24 cellular contexts compared by ENCODE assay signal in the genomic region with DNA sequence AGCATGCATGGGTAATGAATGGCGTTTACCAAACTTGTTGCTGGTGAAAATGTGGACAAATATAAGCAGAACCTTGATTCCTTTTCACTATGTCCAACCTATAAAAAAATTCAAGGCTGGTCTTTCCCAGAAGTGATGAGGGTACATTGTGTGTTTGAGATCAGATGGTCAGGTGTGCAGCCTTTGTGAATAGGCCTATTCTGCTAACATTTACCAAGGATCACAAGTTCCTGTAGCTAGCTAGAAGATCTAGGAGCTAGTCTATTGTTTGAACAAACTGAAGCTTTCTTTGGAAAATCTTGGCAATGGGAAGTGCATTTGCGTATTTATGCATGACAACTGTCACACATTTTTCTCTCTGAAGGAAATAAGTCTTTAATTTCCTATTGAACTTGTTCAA.
DNase-seq lines count a peak whose midpoint lies in the region; ATAC-seq and TF ChIP-seq lines count a peak whose summit lies in the region.
"Had no signal": no experiment of that assay in that cellular context is flagged by ENCODE, and none has a peak within 500 bp of the region (broad histone marks: within the 10 kb centered on the region; RNA-seq: fewer than 3 reads in every experiment).

No MANE protein-coding gene starts in this region.

- no peak overlapping the region for H3K4me2 ChIP-seq in neural cell (ENCODE audit: low read length)
- H3K4me2 ChIP-seq: A549, BLaER1 had no signal

- H3K9me3 ChIP-seq in A673 (ENCODE audit: low read depth, low read length, poor library complexity, severe bottlenecking) (no peaks in the 10 kb centered on the region), neural cell (ENCODE audit: low read length) (no peaks in the 10 kb centered on the region)
- H3K9me3 ChIP-seq: A549, BE2C, BLaER1 had no signal

- H3K9ac ChIP-seq in neural cell (ENCODE audit: low read length), result no peak overlapping the region
- H3K9ac ChIP-seq: BLaER1 had no signal

- no peaks in the 10 kb centered on the region for H4K20me1 ChIP-seq in neural cell (ENCODE audit: insufficient read depth)
- H4K20me1 ChIP-seq: BLaER1 had no signal

- TF ChIP-seq RAD21 in neural cell (conservative IDR thresholded peaks at IDR 0.05), result no peak

- BruUV-seq in A673 (replicated peaks; lab: Mats Ljungman, UMichigan), result no TSS peak

- ATAC-seq in activated CD4-positive, CD25-positive, alpha-beta regulatory T cell treated with anti-CD3 and anti-CD28 coated beads, Interleukin-2, amount 50 U/mL, for 24 hours, result no peak
- ATAC-seq: A549, GM12878 had no signal

- no peaks in the 10 kb centered on the region for H3F3A ChIP-seq in neural cell (ENCODE audit: insufficient read depth, low read length, poor library complexity, severe bottlenecking)

- H3K27me3 ChIP-seq in A673 (replicated peaks; ENCODE audit: insufficient read depth, low read depth, low read length, poor library complexity) (no peaks in the 10 kb centered on the region), neural cell (ENCODE audit: insufficient read depth, low read depth, low read length) (no peaks in the 10 kb centered on the region)
- H3K27me3 ChIP-seq: BLaER1 had no signal

- TF ChIP-seq CTCF in A673 (conservative IDR thresholded peaks at IDR 0.05; ENCODE audit: low read depth, low read length) (no peak), neural cell (IDR thresholded peaks at IDR 0.05; ENCODE audit: poor library complexity, severe bottlenecking) (no peak)

- intact Hi-C loops in A673 (cut with micrococcal nuclease; ENCODE audit: unreplicated experiment), result no loop called here

- CTCF ChIA-PET in A673 (lab: Charles Lee), result interaction anchor here (0.7 kb wide), 1 partner anchor 173 kb away, joined by 5 read pairs; no protein-coding TSS in a partner anchor

- H3K4me1 ChIP-seq in A673 (ENCODE audit: insufficient read depth, low read length, poor library complexity, severe bottlenecking), result peaks cover 13% of the 10 kb centered on the region
- H3K4me1 ChIP-seq: A549, BE2C, BLaER1 had no signal

- no peak overlapping the region for H3K27ac ChIP-seq in A673 (ENCODE audit: low read depth, low read length, poor library complexity, severe bottlenecking)
- H3K27ac ChIP-seq in neural cell (ENCODE audit: low read length), result no peak overlapping the region
- H3K27ac ChIP-seq: 22Rv1, A549, BLaER1 had no signal

- H3K9me2 ChIP-seq in neural cell (ENCODE audit: insufficient read depth, low read length), result no peaks in the 10 kb centered on the region

- H3K4me3 ChIP-seq in A673 (ENCODE audit: low read depth, low read length, poor library complexity, severe bottlenecking) (no peak overlapping the region), neural cell (ENCODE audit: low read length) (no peak overlapping the region)
- H3K4me3 ChIP-seq: A549, BLaER1, GM12878 had no signal

- no peaks in the 10 kb centered on the region for H3K36me3 ChIP-seq in A673 (ENCODE audit: insufficient read depth, low read length, poor library complexity, severe bottlenecking)
- H3K36me3 ChIP-seq in neural cell (ENCODE audit: insufficient read depth, low read length), result no peaks in the 10 kb centered on the region
- H3K36me3 ChIP-seq: BE2C, BLaER1 had no signal

- POLR2A ChIA-PET in A673 (lab: Charles Lee; ENCODE audit: low non-redundant PET), result no interaction called here

- no peaks in the 10 kb centered on the region for H3K79me2 ChIP-seq in neural cell (replicated peaks; ENCODE audit: insufficient read depth, low read length)

- DNase-seq in NCI-H146 (lab: John Stamatoyannopoulos, UW), result peak; percentile 8
- no peak for DNase-seq in NCI-H146 treated with DMSO at 0.1 percent for 48 hours (lab: John Stamatoyannopoulos, UW; ENCODE audit: unreplicated experiment)
- DNase-seq in A673 (ENCODE audit: low spot score), result peak; percentile 49
- no peak for DNase-seq in T-helper 9 cell
- DNase-seq: ACHN; BE2C; C1 segment of cervical spinal cord; CD4-positive, alpha-beta memory T cell; CD4-positive, CD25-positive, alpha-beta regulatory T cell; CD8-positive, alpha-beta memory T cell; COR-L47; DMS 273 treated with DMSO at 0.1 percent for 48 hours; DMS153; DMS53; DMS79; DND-41; EL; GDM1 had no signal

- no peak overlapping the region for H2AFZ ChIP-seq in neural cell (ENCODE audit: low read depth, low read length)

- TF ChIP-seq EP300 in neural cell (conservative IDR thresholded peaks at IDR 0.05; ENCODE audit: poor library complexity, severe bottlenecking), result peak; percentile 49

TF ChIP-seq in neural cell, 6 proteins besides CTCF, POLR2A, EP300 and RAD21:
- TF ChIP-seq POLR2AphosphoS5 (IDR thresholded peaks at IDR 0.05), result no peak
- TF ChIP-seq, protein P1, sequence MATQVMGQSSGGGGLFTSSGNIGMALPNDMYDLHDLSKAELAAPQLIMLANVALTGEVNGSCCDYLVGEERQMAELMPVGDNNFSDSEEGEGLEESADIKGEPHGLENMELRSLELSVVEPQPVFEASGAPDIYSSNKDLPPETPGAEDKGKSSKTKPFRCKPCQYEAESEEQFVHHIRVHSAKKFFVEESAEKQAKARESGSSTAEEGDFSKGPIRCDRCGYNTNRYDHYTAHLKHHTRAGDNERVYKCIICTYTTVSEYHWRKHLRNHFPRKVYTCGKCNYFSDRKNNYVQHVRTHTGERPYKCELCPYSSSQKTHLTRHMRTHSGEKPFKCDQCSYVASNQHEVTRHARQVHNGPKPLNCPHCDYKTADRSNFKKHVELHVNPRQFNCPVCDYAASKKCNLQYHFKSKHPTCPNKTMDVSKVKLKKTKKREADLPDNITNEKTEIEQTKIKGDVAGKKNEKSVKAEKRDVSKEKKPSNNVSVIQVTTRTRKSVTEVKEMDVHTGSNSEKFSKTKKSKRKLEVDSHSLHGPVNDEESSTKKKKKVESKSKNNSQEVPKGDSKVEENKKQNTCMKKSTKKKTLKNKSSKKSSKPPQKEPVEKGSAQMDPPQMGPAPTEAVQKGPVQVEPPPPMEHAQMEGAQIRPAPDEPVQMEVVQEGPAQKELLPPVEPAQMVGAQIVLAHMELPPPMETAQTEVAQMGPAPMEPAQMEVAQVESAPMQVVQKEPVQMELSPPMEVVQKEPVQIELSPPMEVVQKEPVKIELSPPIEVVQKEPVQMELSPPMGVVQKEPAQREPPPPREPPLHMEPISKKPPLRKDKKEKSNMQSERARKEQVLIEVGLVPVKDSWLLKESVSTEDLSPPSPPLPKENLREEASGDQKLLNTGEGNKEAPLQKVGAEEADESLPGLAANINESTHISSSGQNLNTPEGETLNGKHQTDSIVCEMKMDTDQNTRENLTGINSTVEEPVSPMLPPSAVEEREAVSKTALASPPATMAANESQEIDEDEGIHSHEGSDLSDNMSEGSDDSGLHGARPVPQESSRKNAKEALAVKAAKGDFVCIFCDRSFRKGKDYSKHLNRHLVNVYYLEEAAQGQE (IDR thresholded peaks at IDR 0.05; ENCODE audit: borderline replicate concordance), result peak; percentile 37

Comparison
In these comparisons a context has a peak if more than half of its experiments do, and no peak if none do; other contexts are left out.
1. DNase-seq: peak in NCI-H146 (single experiment) and A673 (single experiment); none in NCI-H146 treated with DMSO at 0.1 percent for 48 hours (single experiment) and T-helper 9 cell (single experiment).